18 cellular contexts compared by ENCODE assay signal in the genomic region with DNA sequence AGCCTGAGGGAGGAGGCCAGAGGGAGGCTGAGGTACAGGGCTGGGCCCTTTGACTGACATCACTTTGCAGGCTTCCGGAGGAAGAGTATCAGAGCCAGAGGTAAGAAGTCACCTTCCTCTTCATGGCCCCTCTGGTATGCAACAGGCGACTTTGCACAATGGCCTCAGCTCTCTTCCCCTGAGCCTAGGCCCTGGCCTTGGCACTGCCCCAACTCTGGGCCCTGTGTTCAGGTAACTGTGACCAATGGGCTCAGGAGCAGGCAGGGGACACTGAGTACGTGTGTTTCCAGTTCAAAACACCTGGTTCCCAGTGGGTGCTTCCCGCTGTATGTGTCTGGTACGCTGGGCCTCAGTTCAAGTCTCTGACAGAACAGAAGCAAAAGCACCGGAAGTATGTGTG. TPM values are rescaled to one million over a fixed set of nuclear protein-coding genes. Genes with fewer than 3 reads are reported as not detected.
DNase-seq lines count a peak whose midpoint lies in the region; ATAC-seq, FAIRE-seq and TF ChIP-seq lines count a peak whose summit lies in the region.
"Had no signal": no experiment of that assay in that cellular context is flagged by ENCODE, and none has a peak within 500 bp of the region (broad histone marks: within the 10 kb centered on the region; RNA-seq: fewer than 3 reads in every experiment).

No MANE protein-coding gene starts in this region.

- 0 out of 2 replicates have a peak overlapping the region, but pooled peaks have one; percentile 84 for H2BK12ac ChIP-seq in H1 (ENCODE audit: low read depth, low read length)

- no peak for TF ChIP-seq RAD21 in H1 (IDR thresholded peaks at IDR 0.05 in 1 of 2, conservative IDR thresholded peaks at IDR 0.05 in 1 of 2; ENCODE audit: low read depth in 2 of 2, low read length in 2 of 2)

- H2BK15ac ChIP-seq in H1 (ENCODE audit: low read length), result peak overlapping the region; percentile 93

- no peak overlapping the region for H3K56ac ChIP-seq in H1 (replicated peaks; ENCODE audit: insufficient read length, low read depth, low read length)

- H2BK5ac ChIP-seq in H1 (ENCODE audit: low read depth, low read length), result no peak overlapping the region

- DNase-seq in GM12865 (ENCODE audit: low read depth) (peak; percentile 38), H1 (ENCODE audit: low read depth in 1 of 2, low spot score in 2 of 2) (no peak), nephron progenitor cell (no peak), NCI-H774 (lab: John Stamatoyannopoulos, UW) (no peak), T-cell (no peak), substantia nigra (lab: John Stamatoyannopoulos, UW) (no peak)
- no peak for DNase-seq in stimulated activated CD4-positive, alpha-beta T cell treated with anti-CD3 and anti-CD28 coated beads, Interleukin-4, amount 100 ng/mL, for 4 hours
- DNase-seq: 8988T; AML-193; Caco-2; CD8-positive, alpha-beta memory T cell; DND-41; GDM1 had no signal

- peaks cover 84% of the 10 kb centered on the region for H3K4me1 Mint-ChIP-seq in nephron progenitor cell
- H3K4me1 Mint-ChIP-seq in T-cell, result peaks cover 46 to 61% (median 60%) of the 10 kb centered on the region in 3 donors

- no peak overlapping the region for H3K4ac ChIP-seq in H1 (replicated peaks; ENCODE audit: insufficient read length, low read depth, low read length)

- no peak overlapping the region for H3K4me3 ChIP-seq in GM12865 (ENCODE audit: low read depth, low read length)
- H3K4me3 ChIP-seq in HEK293 (ENCODE audit: low read depth, low read length), result no peak overlapping the region
- H3K4me3 ChIP-seq in H1 (ENCODE audit: extremely low read depth in 1 of 4, insufficient read depth in 2 of 4, low read depth in 3 of 4, low read length in 4 of 4), result no peak overlapping the region
- H3K4me3 ChIP-seq: BLaER1 had no signal

- no peaks in the 10 kb centered on the region for H3K79me2 ChIP-seq in H1 (ENCODE audit: control insufficient read depth in 1 of 2, insufficient read depth in 2 of 2, low read length in 2 of 2)

- no peak overlapping the region for H3K14ac ChIP-seq in H1 (ENCODE audit: insufficient read length)

- FAIRE-seq in H1 (lab: Jason Lieb, UNC), result no peak
- FAIRE-seq: GM19239 had no signal

- H3K18ac ChIP-seq in H1 (ENCODE audit: extremely low read depth, low read length), result no peak overlapping the region; the same call in 1 of the 2 replicates

- H4K91ac ChIP-seq in H1 (replicated peaks; ENCODE audit: insufficient read length, low read length), result no peak overlapping the region

- H4K8ac ChIP-seq in H1 (ENCODE audit: extremely low read depth, insufficient read depth, low read length), result no peak overlapping the region

- H2AK5ac ChIP-seq in H1 (ENCODE audit: low read depth, low read length), result 0 out of 2 replicates have a peak overlapping the region, but pooled peaks have one; percentile 10

- no peak overlapping the region for H4K5ac ChIP-seq in H1 (ENCODE audit: insufficient read length, low read depth, low read length)

- H3K4me2 ChIP-seq in H1 (ENCODE audit: insufficient read depth in 1 of 2, low read depth in 2 of 2, low read length in 2 of 2), result no peak overlapping the region

- H3K27ac Mint-ChIP-seq in nephron progenitor cell, result no peak overlapping the region
- H3K27ac Mint-ChIP-seq in T-cell, result no peak overlapping the region
- H3K27ac Mint-ChIP-seq: CD8-positive, alpha-beta memory T cell had no signal

- H3K79me1 ChIP-seq in H1 (ENCODE audit: low read depth, low read length), result no peaks in the 10 kb centered on the region

- H3K23ac ChIP-seq in H1 (ENCODE audit: insufficient read length), result no peak overlapping the region

- H3K36me3 ChIP-seq in HEK293 (ENCODE audit: control insufficient read depth in 2 of 2, insufficient read depth in 1 of 2, low read length in 2 of 2) (no peaks in the 10 kb centered on the region), H1 (ENCODE audit: control insufficient read depth in 2 of 4, insufficient read depth in 4 of 4, low read length in 3 of 4) (peaks cover 0 to 10% (median 0%) of the 10 kb centered on the region in 4 experiments; a peak in 1 of 8 replicates)
- H3K36me3 ChIP-seq: BLaER1 had no signal

- H3K36me3 Mint-ChIP-seq in nephron progenitor cell (ENCODE audit: low read depth) (no peaks in the 10 kb centered on the region), T-cell (no peaks in the 10 kb centered on the region)
- H3K36me3 Mint-ChIP-seq: CD8-positive, alpha-beta memory T cell had no signal

- H2BK120ac ChIP-seq in H1 (replicated peaks; ENCODE audit: low read depth, low read length), result no peak overlapping the region

- TF ChIP-seq CTCF in GM12865 (IDR thresholded peaks at IDR 0.05; ENCODE audit: insufficient read depth, low read depth, low read length, missing control alignments) (no peak), HEK293 (tag by site-specific recombination; IDR thresholded peaks at IDR 0.05) (no peak), H1 (IDR thresholded peaks at IDR 0.05; ENCODE audit: control extremely low read depth in 1 of 3, insufficient read depth in 1 of 3, low read depth in 1 of 3, low read length in 3 of 3) (no peak), nephron progenitor cell (IDR thresholded peaks at IDR 0.05) (no peak)

- peaks cover 24 to 41% of the 10 kb centered on the region in 2 experiments for H4K20me1 ChIP-seq in H1 (replicated peaks in 1 of 2; ENCODE audit: control insufficient read depth in 1 of 2, insufficient read depth in 2 of 2, low read length in 2 of 2)

- H3K4me1 ChIP-seq in HEK293 (ENCODE audit: control insufficient read depth, insufficient read depth, low read length) (peaks cover 5% of the 10 kb centered on the region; the same call in 1 of the 2 replicates), H1 (replicated peaks in 1 of 4; ENCODE audit: control insufficient read depth in 3 of 4, insufficient read depth in 4 of 4, low read length in 3 of 4) (peaks cover 9 to 27% (median 17%) of the 10 kb centered on the region in 4 experiments)

- WGBS in H1 (ENCODE audit: extremely low coverage in 1 of 2, insufficient coverage in 1 of 2, insufficient read length in 1 of 2, insufficient replicate concordance in 2 of 2, low coverage in 1 of 2, low lambda C conversion rate in 2 of 2, missing lambda C conversion rate in 1 of 2), 2 experiments, result 27% methylated on average over 6 of the region's 6 CpGs; no CpG with 5 or more reads in 1 of the 2 experiments

- H3K9me3 Mint-ChIP-seq in nephron progenitor cell, result no peaks in the 10 kb centered on the region
- no peaks in the 10 kb centered on the region for H3K9me3 Mint-ChIP-seq in T-cell

- no peak overlapping the region for H2AFZ ChIP-seq in H1 (ENCODE audit: low read length)

- POLR2A ChIA-PET in HEK293 (lab: Yijun Ruan, JAX), result no interaction called here
- POLR2A ChIA-PET in H1 (lab: Charles Lee; ENCODE audit: partially characterized antibody), result interaction anchor here (1.0 kb wide), 1 partner anchor 11 kb away, joined by 3 read pairs; no protein-coding TSS in a partner anchor
- POLR2A ChIA-PET in T-cell (lab: Charles Lee), result no interaction called here

- peak overlapping the region; percentile 21 for H3K4me3 Mint-ChIP-seq in nephron progenitor cell
- no peak overlapping the region for H3K4me3 Mint-ChIP-seq in T-cell
- H3K4me3 Mint-ChIP-seq: CD8-positive, alpha-beta memory T cell had no signal

- ATAC-seq in T-cell (replicated peaks in 1 of 4), result no peak

- H2BK20ac ChIP-seq in H1 (ENCODE audit: low read length), result no peak overlapping the region

- H3K27me3 Mint-ChIP-seq in nephron progenitor cell (ENCODE audit: low read depth, poor library complexity), result peaks cover 74% of the 10 kb centered on the region
- peaks cover 79 to 92% of the 10 kb centered on the region in 2 donors for H3K27me3 Mint-ChIP-seq in T-cell

- H3K9ac ChIP-seq in H1 (replicated peaks in 1 of 4; ENCODE audit: extremely low read depth in 1 of 4, low read depth in 3 of 4, low read length in 3 of 4), result no peak overlapping the region
- H3K9ac ChIP-seq: BLaER1 had no signal

- H3K23me2 ChIP-seq in H1 (ENCODE audit: low read depth, low read length), result peaks cover 12% of the 10 kb centered on the region; the same call in 1 of the 2 replicates

- peaks cover 94 to 100% (median 99%) of the 10 kb centered on the region in 4 experiments for H3K27me3 ChIP-seq in H1 (replicated peaks in 1 of 4; ENCODE audit: control insufficient read depth in 3 of 4, extremely low read depth in 1 of 4, insufficient read depth in 3 of 4, low read length in 3 of 4)

- CTCF ChIA-PET in HEK293 (lab: Yijun Ruan, JAX) (interaction anchor here (0.8 to 4.7 kb wide), 3 partner anchors 8 to 145 kb away, joined by 3 to 37 read pairs (median 7); no protein-coding TSS in a partner anchor), H1 (lab: Charles Lee; ENCODE audit: partially characterized antibody) (interaction anchor here (1.2 to 3.3 kb wide), 5 partner anchors 10 to 163 kb away, joined by 3 to 33 read pairs (median 3); a partner anchor contains a TSS), T-cell (lab: Charles Lee) (no interaction called here)

- no peaks in the 10 kb centered on the region for H3K9me3 ChIP-seq in HEK293 (ENCODE audit: control insufficient read depth, insufficient read depth, low read depth, low read length)
- H3K9me3 ChIP-seq in H1 (ENCODE audit: insufficient read depth in 2 of 2, low read depth in 1 of 2, low read length in 1 of 2), result no peaks in the 10 kb centered on the region
- H3K9me3 ChIP-seq: Caco-2 had no signal

- no peak for TF ChIP-seq EP300 in H1 (IDR thresholded peaks at IDR 0.05; ENCODE audit: borderline replicate concordance in 1 of 2, low read depth in 2 of 2, low read length in 2 of 2)

- no peak for TF ChIP-seq POLR2A in H1 (IDR thresholded peaks at IDR 0.05; ENCODE audit: control extremely low read depth in 1 of 2, low read depth in 2 of 2, low read length in 2 of 2)

- H3K27ac ChIP-seq in HEK293 (ENCODE audit: extremely low read depth, low read depth, low read length) (no peak overlapping the region), H1 (ENCODE audit: low read depth, low read length) (no peak overlapping the region), substantia nigra (ENCODE audit: low read depth, low read length, poor library complexity, severe bottlenecking) (no peak overlapping the region)
- H3K27ac ChIP-seq: BLaER1 had no signal

TF ChIP-seq in H1, 55 proteins besides CTCF, POLR2A, EP300 and RAD21:
- TF ChIP-seq RNF2 (IDR thresholded peaks at IDR 0.05; ENCODE audit: borderline replicate concordance, low read depth, low read length, missing control alignments, poor library complexity, severe bottlenecking) (peak; percentile 50), KDM5A (IDR thresholded peaks at IDR 0.05; ENCODE audit: low read length) (no peak)

RNA-seq across cellular contexts. Expression of a gene that starts 12.1 kb away (rescaled TPM):
- not detected in 2 replicates for total RNA-seq in H1 (2021; fragmentation: NEBNext Ultra II Directional; extraction: Animal tissue kit (Norgen Biotek cat#: 25700))
- polyA plus RNA-seq in H1 (2011; rRNA removed), result 0.02 TPM in 1 of 2 replicates, not detected in the other
- not detected for polyA plus RNA-seq in H1 (2011; cell fraction: cytosol; rRNA removed)
- not detected for polyA plus RNA-seq in H1 (2011; cell fraction: nucleus; rRNA removed)
- 0.05 TPM in 1 of 4 replicates, not detected in the others for polyA plus RNA-seq in H1 (2012, experiment 1 of 2)
- polyA plus RNA-seq in H1 (2012, experiment 2 of 2), result not detected
- not detected for polyA plus RNA-seq in H1 (2013, experiment 1 of 2)
- polyA plus RNA-seq in H1 (2013, experiment 2 of 2), result 0.06 TPM
- not detected in 2 replicates for polyA minus RNA-seq in H1 (2011; rRNA and poly(A)+ RNA removed)
- not detected for polyA minus RNA-seq in H1 (2011; cell fraction: cytosol; rRNA and poly(A)+ RNA removed)
- not detected for polyA minus RNA-seq in H1 (2011; cell fraction: nucleus; rRNA and poly(A)+ RNA removed)
- not detected for total RNA-seq in T-cell
- total RNA-seq: H4, HT-29 had no signal
- polyA plus RNA-seq: CD8-positive, alpha-beta memory T cell had no signal

Comparison
In these comparisons a context has a peak if more than half of its experiments do, and no peak if none do; other contexts are left out.
1. CTCF ChIA-PET loops: an anchor here in HEK293 (0.8 to 4.7 kb wide) and H1 (1.2 to 3.3 kb wide); none called in T-cell.